Comparison of ENCODE assay signal across 19 cellular contexts in genomic region chr12:68800294-68800693, GRCh38. TPM values are rescaled to one million over a fixed set of nuclear protein-coding genes. Genes with fewer than 3 reads are reported as not detected.
A peak's percentile ranks its signal among the peaks of the same experiment; 100 is the strongest.
DNase-seq lines count a peak whose midpoint lies in the region; TF ChIP-seq lines count a peak whose summit lies in the region.
"Had no signal": no experiment of that assay in that cellular context is flagged by ENCODE, and none has a peak within 500 bp of the region (broad histone marks: within the 10 kb centered on the region; RNA-seq: fewer than 3 reads in every experiment).

No MANE protein-coding gene starts in this region.

- DNase-seq in Karpas-422 (peak; percentile 21), epithelial cell of esophagus (ENCODE audit: low read depth) (peak; percentile 69), progenitor cell of endocrine pancreas (ENCODE audit: low spot score, unreplicated experiment) (no peak), cerebellar nuclear complex (lab: John Stamatoyannopoulos, UW) (no peak), NCI-H526 (lab: John Stamatoyannopoulos, UW) (no peak)
- DNase-seq in stimulated activated CD4-positive, alpha-beta T cell treated with anti-CD3 and anti-CD28 coated beads, Interleukin-12 subunit alpha, Interleukin-12 subunit beta, amount 100 ng/mL, for 4 hours = no peak
- DNase-seq in activated CD4-positive, alpha-beta memory T cell treated with anti-CD3 and anti-CD28 coated beads for 36 hours = no peak
- DNase-seq: ACHN; CD4-positive, alpha-beta T cell; DND-41; GF-D8; HFFc6; NCI-H1092 treated with DMSO at 0.1 percent for 48 hours; NCI-H1694; NCI-H446 treated with DMSO at 0.1 percent for 48 hours had no signal

- no peaks in the 10 kb centered on the region for H3K27me3 Mint-ChIP-seq in progenitor cell of endocrine pancreas
- no peaks in the 10 kb centered on the region for H3K27me3 Mint-ChIP-seq in activated CD4-positive, alpha-beta memory T cell treated with anti-CD3 and anti-CD28 coated beads for 36 hours
- H3K27me3 Mint-ChIP-seq: CD4-positive, alpha-beta T cell had no signal

- no peak overlapping the region for H3K4me3 Mint-ChIP-seq in progenitor cell of endocrine pancreas (ENCODE audit: low read depth)
- no peak overlapping the region for H3K4me3 Mint-ChIP-seq in activated CD4-positive, alpha-beta memory T cell treated with anti-CD3 and anti-CD28 coated beads for 36 hours
- H3K4me3 Mint-ChIP-seq: CD4-positive, alpha-beta T cell; GM23338; HFFc6 had no signal

- H3K36me3 ChIP-seq in Karpas-422 (ENCODE audit: insufficient read depth, low read length) = no peaks in the 10 kb centered on the region
- H3K36me3 ChIP-seq: SJSA1 had no signal

- POLR2A ChIA-PET in activated CD4-positive, alpha-beta memory T cell treated with anti-CD3 and anti-CD28 coated beads for 36 hours (lab: Charles Lee) = interaction anchor here (0.7 kb wide), 1 partner anchor 791 kb away, joined by 6 read pairs; no protein-coding TSS in a partner anchor

- no peak for TF ChIP-seq CTCF in C4-2B (conservative IDR thresholded peaks at IDR 0.05)
- no peak for TF ChIP-seq CTCF in epithelial cell of esophagus (IDR thresholded peaks at IDR 0.05; ENCODE audit: insufficient read depth, low read depth, low read length, missing control alignments)
- TF ChIP-seq CTCF in progenitor cell of endocrine pancreas (IDR thresholded peaks at IDR 0.05; ENCODE audit: unreplicated experiment) = no peak

- H3K9me3 ChIP-seq in Karpas-422 (ENCODE audit: low read length) = no peaks in the 10 kb centered on the region

- H3K4me1 ChIP-seq in Karpas-422 (ENCODE audit: low read length) = no peaks in the 10 kb centered on the region

- no peaks in the 10 kb centered on the region for H3K27me3 ChIP-seq in Karpas-422 (ENCODE audit: low read length)

- H3K79me2 ChIP-seq in Karpas-422 (ENCODE audit: low read length) = no peaks in the 10 kb centered on the region

- H3K4me2 ChIP-seq in Karpas-422 (ENCODE audit: low read depth, low read length, poor library complexity, severe bottlenecking) = no peak overlapping the region
- H3K4me2 ChIP-seq: GM23338 had no signal

- intact Hi-C loops in activated CD4-positive, alpha-beta memory T cell treated with anti-CD3 and anti-CD28 coated beads for 36 hours (cut with micrococcal nuclease) = loop anchor here (10.0 kb wide), 1 partner anchor 1165 kb away; no protein-coding TSS in a partner anchor

- H3K9me3 Mint-ChIP-seq in progenitor cell of endocrine pancreas (ENCODE audit: low read depth) = peaks cover 3% of the 10 kb centered on the region
- no peaks in the 10 kb centered on the region for H3K9me3 Mint-ChIP-seq in activated CD4-positive, alpha-beta memory T cell treated with anti-CD3 and anti-CD28 coated beads for 36 hours
- H3K9me3 Mint-ChIP-seq: CD4-positive, alpha-beta T cell; GM23338; HFFc6 had no signal

- H3K4me1 Mint-ChIP-seq in progenitor cell of endocrine pancreas (ENCODE audit: low read depth) = peaks cover 27% of the 10 kb centered on the region
- no peaks in the 10 kb centered on the region for H3K4me1 Mint-ChIP-seq in activated CD4-positive, alpha-beta memory T cell treated with anti-CD3 and anti-CD28 coated beads for 36 hours (ENCODE audit: low read depth)

- CTCF ChIA-PET in activated CD4-positive, alpha-beta memory T cell treated with anti-CD3 and anti-CD28 coated beads for 36 hours (lab: Charles Lee) = no interaction called here

- H3K9me2 ChIP-seq in Karpas-422 (replicated peaks; ENCODE audit: insufficient read depth, low read length) = no peaks in the 10 kb centered on the region

- no peaks in the 10 kb centered on the region for H3K36me3 Mint-ChIP-seq in progenitor cell of endocrine pancreas (ENCODE audit: insufficient read depth)
- H3K36me3 Mint-ChIP-seq in activated CD4-positive, alpha-beta memory T cell treated with anti-CD3 and anti-CD28 coated beads for 36 hours = no peaks in the 10 kb centered on the region

- no peak overlapping the region for H3K9ac ChIP-seq in Karpas-422 (ENCODE audit: low read length)

- no peak overlapping the region for H3K4me3 ChIP-seq in Karpas-422 (ENCODE audit: low read length)
- no peak overlapping the region for H3K4me3 ChIP-seq in epithelial cell of esophagus (ENCODE audit: low read length)
- H3K4me3 ChIP-seq: GM23338, K562, SJSA1 had no signal

- H3K27ac ChIP-seq in C4-2B (peak overlapping the region; percentile 72), Karpas-422 (ENCODE audit: low read length) (no peak overlapping the region)
- H3K27ac ChIP-seq: SJSA1 had no signal

- H2AFZ ChIP-seq in Karpas-422 (ENCODE audit: low read length) = no peak overlapping the region
- H2AFZ ChIP-seq: GM23338 had no signal

- H4K20me1 ChIP-seq in Karpas-422 (ENCODE audit: insufficient read depth, low read depth, low read length) = no peaks in the 10 kb centered on the region

- peak overlapping the region; percentile 87 for H3K27ac Mint-ChIP-seq in progenitor cell of endocrine pancreas
- H3K27ac Mint-ChIP-seq in activated CD4-positive, alpha-beta memory T cell treated with anti-CD3 and anti-CD28 coated beads for 36 hours = no peak overlapping the region
- H3K27ac Mint-ChIP-seq: CD4-positive, alpha-beta T cell; GM23338; HFFc6 had no signal

RNA-seq across cellular contexts. Expression of gene MDM2, which starts 7.7 kb away (rescaled TPM):
- 56.9 and 70.9 TPM in 2 replicates for total RNA-seq in Karpas-422 (2014; rRNA removed; shearing (Covaris generic); ENCODE audit: low replicate concordance)
- total RNA-seq in progenitor cell of endocrine pancreas = 153 and 159 TPM in 2 replicates
- 100 to 1,000 TPM; 125 to 136 TPM for total RNA-seq in activated CD4-positive, alpha-beta memory T cell treated with anti-CD3 and anti-CD28 coated beads for 36 hours

RNA-seq across cellular contexts. Expression of gene SLC35E3, which starts 54.3 kb away (rescaled TPM):
- 1.9 and 3.5 TPM in 2 replicates for total RNA-seq in Karpas-422 (2014; rRNA removed; shearing (Covaris generic); ENCODE audit: low replicate concordance)
- 12.8 and 17.1 TPM in 2 replicates for total RNA-seq in progenitor cell of endocrine pancreas
- 1 to 10 TPM; 4.1 to 5.3 TPM for total RNA-seq in activated CD4-positive, alpha-beta memory T cell treated with anti-CD3 and anti-CD28 coated beads for 36 hours

Comparison
In these comparisons a context has a peak if more than half of its experiments do, and no peak if none do; other contexts are left out.
1. DNase-seq: peak in Karpas-422 (single experiment) and epithelial cell of esophagus (single experiment); none in progenitor cell of endocrine pancreas (single experiment), cerebellar nuclear complex (0 of 2), stimulated activated CD4-positive, alpha-beta T cell treated with anti-CD3 and anti-CD28 coated beads, Interleukin-12 subunit alpha, Interleukin-12 subunit beta, amount 100 ng/mL, for 4 hours (single experiment), NCI-H526 (0 of 2) and activated CD4-positive, alpha-beta memory T cell treated with anti-CD3 and anti-CD28 coated beads for 36 hours (single experiment).